8 cellular contexts compared by ENCODE assay signal in genomic region chr5:112977440-112977861, GRCh38. TPM values are rescaled to one million over a fixed set of nuclear protein-coding genes. Genes with fewer than 3 reads are reported as not detected.
A peak's percentile ranks its signal among the peaks of the same experiment; 100 is the strongest.
DNase-seq lines count a peak whose midpoint lies in the region; ATAC-seq and TF ChIP-seq lines count a peak whose summit lies in the region.

No MANE protein-coding gene starts in this region.

- H3K9me3 ChIP-seq in prostate gland: no peaks in the 10 kb centered on the region

- DNase-seq in NCI-H2171 treated with DMSO at 0.1 percent for 48 hours (lab: John Stamatoyannopoulos, UW) (peak; percentile 9), NCI-H2171 (lab: John Stamatoyannopoulos, UW) (no peak), SW480 (ENCODE audit: low spot score) (peak; percentile 30), fibroblast of mammary gland (ENCODE audit: low read depth) (no peak), prostate gland (ENCODE audit: low spot score) (no peak), NCI-H774 (lab: John Stamatoyannopoulos, UW) (no peak)
- DNase-seq in stimulated activated CD4-positive, alpha-beta T cell treated with anti-CD3 and anti-CD28 coated beads, Interleukin-2, amount 100 ng/mL, for 48 hours: no peak

- H3K4me3 ChIP-seq in fibroblast of mammary gland (ENCODE audit: control insufficient read depth, low read depth, low read length): peak overlapping the region; percentile 93
- peak overlapping the region; percentile 76 to 79 for H3K4me3 ChIP-seq in prostate gland

- H3K36me3 ChIP-seq in prostate gland: no peaks in the 10 kb centered on the region

- ATAC-seq in HG03175 (IDR thresholded peaks at IDR 0.05; ENCODE audit: unreplicated experiment): no peak

- H3K27me3 ChIP-seq in prostate gland (replicated peaks; ENCODE audit: insufficient read depth): no peaks in the 10 kb centered on the region

- peak overlapping the region; percentile 86 to 89 for H3K27ac ChIP-seq in prostate gland

- WGBS in prostate gland: under 1% methylated on average over 16 of the region's 16 CpGs

- intact Hi-C loops in prostate gland (cut with DNase I): loop anchor here (2.0 to 5.0 kb wide), 2 partner anchors 55 to 117 kb away; partner anchors contain the start of genes REEP5 and SRP19

- TF ChIP-seq CTCF in fibroblast of mammary gland (conservative IDR thresholded peaks at IDR 0.05; ENCODE audit: control insufficient read depth, insufficient read depth, low read depth, low read length) (no peak), prostate gland (IDR thresholded peaks at IDR 0.05) (no peak)

- no peak for TF ChIP-seq POLR2A in prostate gland (IDR thresholded peaks at IDR 0.05)

- H3K4me1 ChIP-seq in prostate gland (replicated peaks): no peaks in the 10 kb centered on the region

RNA-seq across cellular contexts. Expression of gene DCP2, which starts 0.9 kb away (rescaled TPM):
- total RNA-seq in prostate gland: 10 to 100 TPM; 23.4 to 51.6 TPM

RNA-seq across cellular contexts. Expression of gene REEP5, which starts 55.4 kb away (rescaled TPM):
- 100 to 1,000 TPM in 1 of 2 donors, 10 to 100 TPM in 1; 61.0 to 164 TPM for total RNA-seq in prostate gland

Comparison
In these comparisons a context has a peak if more than half of its experiments do, and no peak if none do; other contexts are left out.
1. DNase-seq: peak in NCI-H2171 treated with DMSO at 0.1 percent for 48 hours (single experiment) and SW480 (single experiment); none in NCI-H2171 (single experiment), fibroblast of mammary gland (single experiment), prostate gland (single experiment), stimulated activated CD4-positive, alpha-beta T cell treated with anti-CD3 and anti-CD28 coated beads, Interleukin-2, amount 100 ng/mL, for 48 hours (0 of 2) and NCI-H774 (single experiment).